9 cellular contexts compared by ENCODE assay signal in genomic region chr21:43884012-43884860, GRCh38. TPM values are rescaled to one million over a fixed set of nuclear protein-coding genes. Genes with fewer than 3 reads are reported as not detected.
DNase-seq lines count a peak whose midpoint lies in the region; ATAC-seq, FAIRE-seq and TF ChIP-seq lines count a peak whose summit lies in the region.
"Had no signal": no experiment of that assay in that cellular context is flagged by ENCODE, and none has a peak within 500 bp of the region (broad histone marks: within the 10 kb centered on the region; RNA-seq: fewer than 3 reads in every experiment).

No MANE protein-coding gene starts in this region.

- H3K4me1 Mint-ChIP-seq in activated CD8-positive, alpha-beta memory T cell treated with anti-CD3 and anti-CD28 coated beads, Interleukin-2, amount 10 ng/mL, durations not matched to agents 7 days and 5 days: peaks cover 52% of the 10 kb centered on the region
- H3K4me1 Mint-ChIP-seq in progenitor cell of endocrine pancreas (ENCODE audit: low read depth): peaks cover 11% of the 10 kb centered on the region

- peak; percentile 55 for ATAC-seq in activated CD8-positive, alpha-beta memory T cell treated with anti-CD3 and anti-CD28 coated beads, Interleukin-2, amount 10 ng/mL, durations not matched to agents 7 days and 5 days
- ATAC-seq in HG02884 (IDR thresholded peaks at IDR 0.05; ENCODE audit: unreplicated experiment): no peak

- TF ChIP-seq POLR2A in endothelial cell of umbilical vein (IDR thresholded peaks at IDR 0.05; ENCODE audit: low read depth, low read length): no peak

- intact Hi-C loops in endothelial cell of umbilical vein (cut with micrococcal nuclease): no loop called here

- peaks cover 14% of the 10 kb centered on the region for H3K36me3 Mint-ChIP-seq in activated CD8-positive, alpha-beta memory T cell treated with anti-CD3 and anti-CD28 coated beads, Interleukin-2, amount 10 ng/mL, durations not matched to agents 7 days and 5 days
- H3K36me3 Mint-ChIP-seq in progenitor cell of endocrine pancreas (ENCODE audit: insufficient read depth): no peaks in the 10 kb centered on the region

- H3K9me3 ChIP-seq in endothelial cell of umbilical vein (replicated peaks; ENCODE audit: control insufficient read depth, insufficient read depth, low read length): no peaks in the 10 kb centered on the region
- H3K9me3 ChIP-seq: neutrophil had no signal

- H3K36me3 ChIP-seq in endothelial cell of umbilical vein (ENCODE audit: control insufficient read depth in 2 of 2, extremely low read depth in 1 of 2, insufficient read depth in 2 of 2, low read length in 2 of 2): peaks cover 0 to 6% of the 10 kb centered on the region in 2 experiments
- H3K36me3 ChIP-seq: neutrophil had no signal

- peak overlapping the region; percentile 54 for H3K27ac Mint-ChIP-seq in activated CD8-positive, alpha-beta memory T cell treated with anti-CD3 and anti-CD28 coated beads, Interleukin-2, amount 10 ng/mL, durations not matched to agents 7 days and 5 days
- peak overlapping the region; percentile 71 for H3K27ac Mint-ChIP-seq in progenitor cell of endocrine pancreas

- H3K27me3 ChIP-seq in endothelial cell of umbilical vein (ENCODE audit: control insufficient read depth in 2 of 2, insufficient read depth in 2 of 2, low read length in 2 of 2): no peaks in the 10 kb centered on the region
- H3K27me3 ChIP-seq: neutrophil had no signal

- H3K9ac ChIP-seq in endothelial cell of umbilical vein (replicated peaks; ENCODE audit: extremely low read depth, insufficient read depth, low read length): no peak overlapping the region

- H3K4me2 ChIP-seq in endothelial cell of umbilical vein (ENCODE audit: insufficient read depth, low read length): no peak overlapping the region

- no peak overlapping the region for H3K4me3 Mint-ChIP-seq in activated CD8-positive, alpha-beta memory T cell treated with anti-CD3 and anti-CD28 coated beads, Interleukin-2, amount 10 ng/mL, durations not matched to agents 7 days and 5 days
- no peak overlapping the region for H3K4me3 Mint-ChIP-seq in progenitor cell of endocrine pancreas (ENCODE audit: low read depth)

- FAIRE-seq in endothelial cell of umbilical vein (lab: Jason Lieb, UNC): peak; percentile 81

- H3K4me3 ChIP-seq in endothelial cell of umbilical vein (replicated peaks in 1 of 3; ENCODE audit: insufficient read depth in 1 of 3, low read depth in 1 of 3, low read length in 3 of 3): no peak overlapping the region

- H3K9me3 Mint-ChIP-seq in activated CD8-positive, alpha-beta memory T cell treated with anti-CD3 and anti-CD28 coated beads, Interleukin-2, amount 10 ng/mL, durations not matched to agents 7 days and 5 days (ENCODE audit: low read depth): no peaks in the 10 kb centered on the region
- H3K9me3 Mint-ChIP-seq in progenitor cell of endocrine pancreas (ENCODE audit: low read depth): no peaks in the 10 kb centered on the region

- dilution Hi-C loops in endothelial cell of umbilical vein (cut with MboI; ENCODE audit: extremely low pct_ligation_motif_present, low sequenced_read_pairs): no loop called here

- H3K27me3 Mint-ChIP-seq in activated CD8-positive, alpha-beta memory T cell treated with anti-CD3 and anti-CD28 coated beads, Interleukin-2, amount 10 ng/mL, durations not matched to agents 7 days and 5 days: no peaks in the 10 kb centered on the region
- H3K27me3 Mint-ChIP-seq in progenitor cell of endocrine pancreas: no peaks in the 10 kb centered on the region

- TF ChIP-seq CTCF in endothelial cell of umbilical vein (IDR thresholded peaks at IDR 0.05; ENCODE audit: extremely low read depth in 1 of 2, insufficient read depth in 1 of 2, low read depth in 1 of 2, low read length in 2 of 2): no peak
- TF ChIP-seq CTCF in progenitor cell of endocrine pancreas (IDR thresholded peaks at IDR 0.05; ENCODE audit: unreplicated experiment): no peak

- no peaks in the 10 kb centered on the region for H4K20me1 ChIP-seq in endothelial cell of umbilical vein (replicated peaks; ENCODE audit: control insufficient read depth, extremely low read depth, insufficient read depth, low read length)

- BruUV-seq in endothelial cell of umbilical vein (replicated peaks; lab: Mats Ljungman, UMichigan): no TSS peak

- H2AFZ ChIP-seq in endothelial cell of umbilical vein (ENCODE audit: low read depth, low read length): no peak overlapping the region

- H3K79me2 ChIP-seq in endothelial cell of umbilical vein (ENCODE audit: control insufficient read depth, insufficient read depth, low read length): peaks cover 63% of the 10 kb centered on the region

- H3K4me1 ChIP-seq in endothelial cell of umbilical vein (ENCODE audit: control insufficient read depth, extremely low read depth, insufficient read depth, low read length): peaks cover 7% of the 10 kb centered on the region

- POLR2A ChIA-PET in endothelial cell of umbilical vein (lab: Charles Lee): interaction anchor here (0.7 kb wide), 1 partner anchor 210 kb away, joined by 5 read pairs; no protein-coding TSS in a partner anchor

- peak overlapping the region; percentile 21 for H3K27ac ChIP-seq in endothelial cell of umbilical vein (ENCODE audit: insufficient read depth, low read depth, low read length)
- H3K27ac ChIP-seq: neutrophil had no signal

- CTCF ChIA-PET in activated CD8-positive, alpha-beta memory T cell treated with anti-CD3 and anti-CD28 coated beads, Interleukin-2, amount 10 ng/mL, durations not matched to agents 7 days and 5 days (lab: Charles Lee): interaction anchor here (0.8 to 1.0 kb wide), 2 partner anchors 9 to 65 kb away, joined by 3 to 5 read pairs; no protein-coding TSS in a partner anchor
- CTCF ChIA-PET in endothelial cell of umbilical vein (lab: Charles Lee): interaction anchor here (1.0 to 1.4 kb wide), 4 partner anchors 9 to 121 kb away, joined by 3 to 7 read pairs (median 4); no protein-coding TSS in a partner anchor

- H3K9me1 ChIP-seq in endothelial cell of umbilical vein (replicated peaks; ENCODE audit: control insufficient read depth, extremely low read depth, insufficient read depth, low read length): no peaks in the 10 kb centered on the region

- no peak for DNase-seq in activated CD8-positive, alpha-beta memory T cell treated with anti-CD3 and anti-CD28 coated beads, Interleukin-2, amount 10 ng/mL, durations not matched to agents 7 days and 5 days
- DNase-seq in activated CD8-positive, alpha-beta memory T cell treated with anti-CD3 and anti-CD28 coated beads, Interleukin-2, amount 50 U/mL, for 48 hours: no peak
- DNase-seq in SKM-1 (lab: John Stamatoyannopoulos, UW; ENCODE audit: unreplicated experiment) (peak; percentile 44), endothelial cell of umbilical vein (ENCODE audit: low read depth, low spot score) (peak; percentile 41), progenitor cell of endocrine pancreas (ENCODE audit: low spot score, unreplicated experiment) (no peak), midbrain (lab: John Stamatoyannopoulos, UW) (no peak), kidney glomerular epithelial cell (lab: John Stamatoyannopoulos, UW) (no peak)

TF ChIP-seq in endothelial cell of umbilical vein, 7 proteins besides CTCF, POLR2A, EP300 and RAD21:
- TF ChIP-seq EZH2 (IDR thresholded peaks at IDR 0.05; ENCODE audit: borderline replicate concordance, low read depth, low read length, severe bottlenecking) (no peak), MYC (IDR thresholded peaks at IDR 0.05; ENCODE audit: low read depth, low read length) (no peak), JUN (IDR thresholded peaks at IDR 0.05; ENCODE audit: borderline replicate concordance, insufficient read depth, insufficient read length, low read depth) (no peak), POLR2AphosphoS5 (IDR thresholded peaks at IDR 0.05; ENCODE audit: insufficient read depth, low read depth, low read length) (no peak), MAX (IDR thresholded peaks at IDR 0.05; ENCODE audit: insufficient read depth, insufficient read length) (no peak), GATA2 (IDR thresholded peaks at IDR 0.05; ENCODE audit: insufficient read depth, insufficient read length, low read depth, low read length) (no peak), FOS (IDR thresholded peaks at IDR 0.05; ENCODE audit: borderline replicate concordance, insufficient read depth, low read length) (no peak)

RNA-seq across cellular contexts. Expression of gene AGPAT3, which starts 19.2 kb away (rescaled TPM):
- total RNA-seq in activated CD8-positive, alpha-beta memory T cell treated with anti-CD3 and anti-CD28 coated beads, Interleukin-2, amount 10 ng/mL, durations not matched to agents 7 days and 5 days: 100 to 1,000 TPM in 1 of 2 experiments, 10 to 100 TPM in 1; 94.3 to 101 TPM
- total RNA-seq in endothelial cell of umbilical vein (71.8 and 76.7 TPM in 2 replicates), progenitor cell of endocrine pancreas (50.5 and 55.2 TPM in 2 replicates)
- polyA plus RNA-seq in endothelial cell of umbilical vein: 36.8 and 39.9 TPM in 2 replicates
- 36.0 and 40.6 TPM in 2 replicates for polyA plus RNA-seq in endothelial cell of umbilical vein (2011; cell fraction: cytosol; rRNA removed)
- polyA plus RNA-seq in endothelial cell of umbilical vein (2011; cell fraction: nucleus; rRNA removed): 49.1 TPM in 2 replicates
- 40.4 and 48.5 TPM in 2 replicates for polyA plus RNA-seq in endothelial cell of umbilical vein (2012)
- 83.5 and 100 TPM in 2 replicates for polyA minus RNA-seq in endothelial cell of umbilical vein
- polyA minus RNA-seq in endothelial cell of umbilical vein (2011; cell fraction: cytosol; rRNA and poly(A)+ RNA removed): 18.7 TPM
- polyA minus RNA-seq in endothelial cell of umbilical vein (2011; cell fraction: nucleus; rRNA and poly(A)+ RNA removed): 36.3 and 37.6 TPM in 2 replicates

Comparison
In these comparisons a context has a peak if more than half of its experiments do, and no peak if none do; other contexts are left out.
1. DNase-seq: peak in SKM-1 (single experiment) and endothelial cell of umbilical vein (single experiment); none in activated CD8-positive, alpha-beta memory T cell treated with anti-CD3 and anti-CD28 coated beads, Interleukin-2, amount 10 ng/mL, durations not matched to agents 7 days and 5 days (single experiment), activated CD8-positive, alpha-beta memory T cell treated with anti-CD3 and anti-CD28 coated beads, Interleukin-2, amount 50 U/mL, for 48 hours (single experiment), progenitor cell of endocrine pancreas (single experiment), midbrain (single experiment) and kidney glomerular epithelial cell (single experiment).